In genomic region chr1:236494082-236494481, GRCh38 we compare ENCODE assay signal across 1 cellular context.
TF ChIP-seq lines count a peak whose summit lies in the region.

No MANE protein-coding gene starts in this region.

TF ChIP-seq in K562, 482 proteins besides CTCF, POLR2A, EP300 and RAD21 (continued from another document):
- TF ChIP-seq, protein P1, sequence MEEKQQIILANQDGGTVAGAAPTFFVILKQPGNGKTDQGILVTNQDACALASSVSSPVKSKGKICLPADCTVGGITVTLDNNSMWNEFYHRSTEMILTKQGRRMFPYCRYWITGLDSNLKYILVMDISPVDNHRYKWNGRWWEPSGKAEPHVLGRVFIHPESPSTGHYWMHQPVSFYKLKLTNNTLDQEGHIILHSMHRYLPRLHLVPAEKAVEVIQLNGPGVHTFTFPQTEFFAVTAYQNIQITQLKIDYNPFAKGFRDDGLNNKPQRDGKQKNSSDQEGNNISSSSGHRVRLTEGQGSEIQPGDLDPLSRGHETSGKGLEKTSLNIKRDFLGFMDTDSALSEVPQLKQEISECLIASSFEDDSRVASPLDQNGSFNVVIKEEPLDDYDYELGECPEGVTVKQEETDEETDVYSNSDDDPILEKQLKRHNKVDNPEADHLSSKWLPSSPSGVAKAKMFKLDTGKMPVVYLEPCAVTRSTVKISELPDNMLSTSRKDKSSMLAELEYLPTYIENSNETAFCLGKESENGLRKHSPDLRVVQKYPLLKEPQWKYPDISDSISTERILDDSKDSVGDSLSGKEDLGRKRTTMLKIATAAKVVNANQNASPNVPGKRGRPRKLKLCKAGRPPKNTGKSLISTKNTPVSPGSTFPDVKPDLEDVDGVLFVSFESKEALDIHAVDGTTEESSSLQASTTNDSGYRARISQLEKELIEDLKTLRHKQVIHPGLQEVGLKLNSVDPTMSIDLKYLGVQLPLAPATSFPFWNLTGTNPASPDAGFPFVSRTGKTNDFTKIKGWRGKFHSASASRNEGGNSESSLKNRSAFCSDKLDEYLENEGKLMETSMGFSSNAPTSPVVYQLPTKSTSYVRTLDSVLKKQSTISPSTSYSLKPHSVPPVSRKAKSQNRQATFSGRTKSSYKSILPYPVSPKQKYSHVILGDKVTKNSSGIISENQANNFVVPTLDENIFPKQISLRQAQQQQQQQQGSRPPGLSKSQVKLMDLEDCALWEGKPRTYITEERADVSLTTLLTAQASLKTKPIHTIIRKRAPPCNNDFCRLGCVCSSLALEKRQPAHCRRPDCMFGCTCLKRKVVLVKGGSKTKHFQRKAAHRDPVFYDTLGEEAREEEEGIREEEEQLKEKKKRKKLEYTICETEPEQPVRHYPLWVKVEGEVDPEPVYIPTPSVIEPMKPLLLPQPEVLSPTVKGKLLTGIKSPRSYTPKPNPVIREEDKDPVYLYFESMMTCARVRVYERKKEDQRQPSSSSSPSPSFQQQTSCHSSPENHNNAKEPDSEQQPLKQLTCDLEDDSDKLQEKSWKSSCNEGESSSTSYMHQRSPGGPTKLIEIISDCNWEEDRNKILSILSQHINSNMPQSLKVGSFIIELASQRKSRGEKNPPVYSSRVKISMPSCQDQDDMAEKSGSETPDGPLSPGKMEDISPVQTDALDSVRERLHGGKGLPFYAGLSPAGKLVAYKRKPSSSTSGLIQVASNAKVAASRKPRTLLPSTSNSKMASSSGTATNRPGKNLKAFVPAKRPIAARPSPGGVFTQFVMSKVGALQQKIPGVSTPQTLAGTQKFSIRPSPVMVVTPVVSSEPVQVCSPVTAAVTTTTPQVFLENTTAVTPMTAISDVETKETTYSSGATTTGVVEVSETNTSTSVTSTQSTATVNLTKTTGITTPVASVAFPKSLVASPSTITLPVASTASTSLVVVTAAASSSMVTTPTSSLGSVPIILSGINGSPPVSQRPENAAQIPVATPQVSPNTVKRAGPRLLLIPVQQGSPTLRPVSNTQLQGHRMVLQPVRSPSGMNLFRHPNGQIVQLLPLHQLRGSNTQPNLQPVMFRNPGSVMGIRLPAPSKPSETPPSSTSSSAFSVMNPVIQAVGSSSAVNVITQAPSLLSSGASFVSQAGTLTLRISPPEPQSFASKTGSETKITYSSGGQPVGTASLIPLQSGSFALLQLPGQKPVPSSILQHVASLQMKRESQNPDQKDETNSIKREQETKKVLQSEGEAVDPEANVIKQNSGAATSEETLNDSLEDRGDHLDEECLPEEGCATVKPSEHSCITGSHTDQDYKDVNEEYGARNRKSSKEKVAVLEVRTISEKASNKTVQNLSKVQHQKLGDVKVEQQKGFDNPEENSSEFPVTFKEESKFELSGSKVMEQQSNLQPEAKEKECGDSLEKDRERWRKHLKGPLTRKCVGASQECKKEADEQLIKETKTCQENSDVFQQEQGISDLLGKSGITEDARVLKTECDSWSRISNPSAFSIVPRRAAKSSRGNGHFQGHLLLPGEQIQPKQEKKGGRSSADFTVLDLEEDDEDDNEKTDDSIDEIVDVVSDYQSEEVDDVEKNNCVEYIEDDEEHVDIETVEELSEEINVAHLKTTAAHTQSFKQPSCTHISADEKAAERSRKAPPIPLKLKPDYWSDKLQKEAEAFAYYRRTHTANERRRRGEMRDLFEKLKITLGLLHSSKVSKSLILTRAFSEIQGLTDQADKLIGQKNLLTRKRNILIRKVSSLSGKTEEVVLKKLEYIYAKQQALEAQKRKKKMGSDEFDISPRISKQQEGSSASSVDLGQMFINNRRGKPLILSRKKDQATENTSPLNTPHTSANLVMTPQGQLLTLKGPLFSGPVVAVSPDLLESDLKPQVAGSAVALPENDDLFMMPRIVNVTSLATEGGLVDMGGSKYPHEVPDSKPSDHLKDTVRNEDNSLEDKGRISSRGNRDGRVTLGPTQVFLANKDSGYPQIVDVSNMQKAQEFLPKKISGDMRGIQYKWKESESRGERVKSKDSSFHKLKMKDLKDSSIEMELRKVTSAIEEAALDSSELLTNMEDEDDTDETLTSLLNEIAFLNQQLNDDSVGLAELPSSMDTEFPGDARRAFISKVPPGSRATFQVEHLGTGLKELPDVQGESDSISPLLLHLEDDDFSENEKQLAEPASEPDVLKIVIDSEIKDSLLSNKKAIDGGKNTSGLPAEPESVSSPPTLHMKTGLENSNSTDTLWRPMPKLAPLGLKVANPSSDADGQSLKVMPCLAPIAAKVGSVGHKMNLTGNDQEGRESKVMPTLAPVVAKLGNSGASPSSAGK (IDR thresholded peaks at IDR 0.05), result peak; percentile 47; the same call in 1 of the 2 replicates
- TF ChIP-seq IFI16 (CRISPR knock-in tag; IDR thresholded peaks at IDR 0.05) (no peak), HMGN3 (IDR thresholded peaks at IDR 0.05; ENCODE audit: borderline replicate concordance, extremely low read depth, insufficient read length, low read depth, low read length) (no peak), BRD9 (IDR thresholded peaks at IDR 0.05; ENCODE audit: low read depth, partially characterized antibody) (no peak), ZNF174 (CRISPR knock-in tag; IDR thresholded peaks at IDR 0.05) (no peak), GATA2 (CRISPR knock-in tag; IDR thresholded peaks at IDR 0.05) (no peak)
- TF ChIP-seq, protein P2, sequence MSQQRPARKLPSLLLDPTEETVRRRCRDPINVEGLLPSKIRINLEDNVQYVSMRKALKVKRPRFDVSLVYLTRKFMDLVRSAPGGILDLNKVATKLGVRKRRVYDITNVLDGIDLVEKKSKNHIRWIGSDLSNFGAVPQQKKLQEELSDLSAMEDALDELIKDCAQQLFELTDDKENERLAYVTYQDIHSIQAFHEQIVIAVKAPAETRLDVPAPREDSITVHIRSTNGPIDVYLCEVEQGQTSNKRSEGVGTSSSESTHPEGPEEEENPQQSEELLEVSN (IDR thresholded peaks at IDR 0.05; ENCODE audit: borderline replicate concordance in 1 of 2, extremely low read depth in 1 of 2, insufficient read depth in 1 of 2, insufficient read length in 1 of 2, low read depth in 1 of 2, low read length in 1 of 2, poor library complexity in 1 of 2, severe bottlenecking in 1 of 2), result peak; percentile 33 to 57
